Comparison of ENCODE assay signal across 17 cellular contexts in the genomic region with DNA sequence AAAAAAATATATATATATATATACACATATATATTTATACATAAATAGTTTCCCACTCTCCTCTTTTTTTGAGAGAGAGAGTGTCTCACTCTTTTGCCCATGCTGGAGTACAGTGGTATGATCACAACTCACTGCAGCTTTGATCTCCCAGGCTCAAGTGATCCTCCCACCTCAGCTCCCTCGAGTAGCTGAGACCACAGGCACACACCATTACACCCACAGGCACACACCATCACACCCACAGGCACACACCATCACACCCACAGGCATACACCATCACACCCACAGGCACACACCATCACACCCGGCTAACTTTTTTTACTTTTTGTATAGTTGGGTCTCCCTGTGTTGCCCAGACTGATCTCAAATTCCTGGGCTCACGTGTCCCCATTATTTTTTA. TPM values are rescaled to one million over a fixed set of nuclear protein-coding genes. Genes with fewer than 3 reads are reported as not detected.
DNase-seq lines count a peak whose midpoint lies in the region; ATAC-seq lines count a peak whose summit lies in the region.
"Had no signal": no experiment of that assay in that cellular context is flagged by ENCODE, and none has a peak within 500 bp of the region (broad histone marks: within the 10 kb centered on the region; RNA-seq: fewer than 3 reads in every experiment).

No MANE protein-coding gene starts in this region.

- POLR2A ChIA-PET in HEK293T (lab: Yijun Ruan, JAX), result interaction anchor here (1.1 to 1.3 kb wide), 2 partner anchors 12 to 14 kb away, joined by 5 to 6 read pairs; a partner anchor contains a TSS

- H3K4me1 Mint-ChIP-seq in T-helper 1 cell treated with Interleukin-12 subunit alpha and Interleukin-12 subunit beta and Interleukin-4 antibody, amounts not matched to agents 30 μg/mL and 1 μg/mL, for 36 hours (ENCODE audit: low read depth), result peaks cover 4% of the 10 kb centered on the region
- peaks cover 0 to 2% (median 0%) of the 10 kb centered on the region in 4 donors for H3K4me1 Mint-ChIP-seq in CD4-positive, CD25-positive, alpha-beta regulatory T cell
- no peaks in the 10 kb centered on the region for H3K4me1 Mint-ChIP-seq in activated T-helper 1 cell treated with anti-CD3 and anti-CD28 coated beads, Interleukin-12 subunit alpha, Interleukin-12 subunit beta, Interleukin-2, Interleukin-4 antibody, amounts not matched to agents 30 ng/mL and 10 ng/mL and 1 ng/mL, durations not matched to agents 14 hours and 24 hours and 36 hours (ENCODE audit: low read depth)
- peaks cover 5 to 6% of the 10 kb centered on the region in 2 donors for H3K4me1 Mint-ChIP-seq in natural killer cell treated with Interleukin-12 subunit alpha and Interleukin-12 subunit beta and Interleukin-15 and Interleukin-18, amount 100 ng/mL, for 72 hours (ENCODE audit: low read depth in 2 of 2)
- H3K4me1 Mint-ChIP-seq: B cell, H9 had no signal

- no peaks in the 10 kb centered on the region for H3K4me1 ChIP-seq in CD4-positive, CD25-positive, alpha-beta regulatory T cell (ENCODE audit: control insufficient read depth, insufficient read depth, low read length, poor library complexity, severe bottlenecking)

- intact Hi-C loops in activated T-helper 1 cell treated with anti-CD3 and anti-CD28 coated beads, Interleukin-12 subunit alpha, Interleukin-12 subunit beta, Interleukin-2, Interleukin-4 antibody, amounts not matched to agents 30 ng/mL and 10 ng/mL and 1 ng/mL, durations not matched to agents 14 hours and 24 hours and 36 hours (cut with micrococcal nuclease), result no loop called here

- no peak overlapping the region for H3K27ac ChIP-seq in CD4-positive, CD25-positive, alpha-beta regulatory T cell (ENCODE audit: insufficient read depth, low read length, poor library complexity, severe bottlenecking)
- H3K27ac ChIP-seq: 22Rv1, HL-60 had no signal

- H3K36me3 Mint-ChIP-seq in T-helper 1 cell treated with Interleukin-12 subunit alpha and Interleukin-12 subunit beta and Interleukin-4 antibody, amounts not matched to agents 30 μg/mL and 1 μg/mL, for 36 hours (ENCODE audit: low read depth), result peaks cover 44% of the 10 kb centered on the region
- H3K36me3 Mint-ChIP-seq in CD4-positive, CD25-positive, alpha-beta regulatory T cell, result peaks cover 50% of the 10 kb centered on the region
- H3K36me3 Mint-ChIP-seq in activated T-helper 1 cell treated with anti-CD3 and anti-CD28 coated beads, Interleukin-12 subunit alpha, Interleukin-12 subunit beta, Interleukin-2, Interleukin-4 antibody, amounts not matched to agents 30 ng/mL and 10 ng/mL and 1 ng/mL, durations not matched to agents 14 hours and 24 hours and 36 hours (ENCODE audit: low read depth), result peaks cover 63% of the 10 kb centered on the region
- peaks cover 41% of the 10 kb centered on the region for H3K36me3 Mint-ChIP-seq in natural killer cell treated with Interleukin-12 subunit alpha and Interleukin-12 subunit beta and Interleukin-15 and Interleukin-18, amount 100 ng/mL, for 72 hours

- H3K9me3 Mint-ChIP-seq in T-helper 1 cell treated with Interleukin-12 subunit alpha and Interleukin-12 subunit beta and Interleukin-4 antibody, amounts not matched to agents 30 μg/mL and 1 μg/mL, for 36 hours, result no peaks in the 10 kb centered on the region
- no peaks in the 10 kb centered on the region for H3K9me3 Mint-ChIP-seq in CD4-positive, CD25-positive, alpha-beta regulatory T cell
- H3K9me3 Mint-ChIP-seq in activated T-helper 1 cell treated with anti-CD3 and anti-CD28 coated beads, Interleukin-12 subunit alpha, Interleukin-12 subunit beta, Interleukin-2, Interleukin-4 antibody, amounts not matched to agents 30 ng/mL and 10 ng/mL and 1 ng/mL, durations not matched to agents 14 hours and 24 hours and 36 hours, result no peaks in the 10 kb centered on the region
- H3K9me3 Mint-ChIP-seq in natural killer cell treated with Interleukin-12 subunit alpha and Interleukin-12 subunit beta and Interleukin-15 and Interleukin-18, amount 100 ng/mL, for 72 hours, result no peaks in the 10 kb centered on the region
- H3K9me3 Mint-ChIP-seq: CD4-positive, alpha-beta memory T cell; H9 had no signal

- peaks cover 81% of the 10 kb centered on the region for H3K36me3 ChIP-seq in CD4-positive, CD25-positive, alpha-beta regulatory T cell (ENCODE audit: control insufficient read depth, insufficient read depth, low read length)

- no peaks in the 10 kb centered on the region for H3K9me3 ChIP-seq in CD4-positive, CD25-positive, alpha-beta regulatory T cell (ENCODE audit: control insufficient read depth in 2 of 2, low read length in 2 of 2)

- CTCF ChIA-PET in HEK293T (lab: Yijun Ruan, JAX), result interaction anchor here (0.6 to 0.7 kb wide), 2 partner anchors 17 to 242 kb away, joined by 3 read pairs; no protein-coding TSS in a partner anchor

- DNase-seq in T-helper 1 cell, result no peak
- no peak for DNase-seq in CD4-positive, CD25-positive, alpha-beta regulatory T cell
- no peak for DNase-seq in activated T-helper 1 cell treated with anti-CD3 and anti-CD28 coated beads, Interleukin-12 subunit alpha, Interleukin-12 subunit beta, Interleukin-2, Interleukin-4 antibody, amounts not matched to agents 30 ng/mL and 10 ng/mL and 1 ng/mL, durations not matched to agents 14 hours and 24 hours and 36 hours (ENCODE audit: low spot score)
- DNase-seq in natural killer cell treated with Interleukin-12 subunit alpha and Interleukin-12 subunit beta and Interleukin-15 and Interleukin-18, amount 100 ng/mL, for 72 hours (ENCODE audit: low spot score), result no peak
- no peak for DNase-seq in HEK293T (ENCODE audit: extremely low spot score)
- DNase-seq in inferior parietal cortex (ENCODE audit: extremely low spot score), result no peak
- DNase-seq: CD4-positive, alpha-beta memory T cell; H9; NCI-H1105; NCI-H1694; NCI-H226; NCI-H524 treated with DMSO at 0.1 percent for 48 hours had no signal

- H3K27me3 ChIP-seq in CD4-positive, CD25-positive, alpha-beta regulatory T cell (ENCODE audit: control insufficient read depth, insufficient read depth, low read length), result no peaks in the 10 kb centered on the region

- H3K4me3 ChIP-seq in CD4-positive, CD25-positive, alpha-beta regulatory T cell (ENCODE audit: low read depth, low read length), result no peak overlapping the region

- no peaks in the 10 kb centered on the region for H3K27me3 Mint-ChIP-seq in T-helper 1 cell treated with Interleukin-12 subunit alpha and Interleukin-12 subunit beta and Interleukin-4 antibody, amounts not matched to agents 30 μg/mL and 1 μg/mL, for 36 hours (ENCODE audit: low read depth)
- H3K27me3 Mint-ChIP-seq in CD4-positive, CD25-positive, alpha-beta regulatory T cell, result no peaks in the 10 kb centered on the region
- H3K27me3 Mint-ChIP-seq in activated T-helper 1 cell treated with anti-CD3 and anti-CD28 coated beads, Interleukin-12 subunit alpha, Interleukin-12 subunit beta, Interleukin-2, Interleukin-4 antibody, amounts not matched to agents 30 ng/mL and 10 ng/mL and 1 ng/mL, durations not matched to agents 14 hours and 24 hours and 36 hours (ENCODE audit: insufficient read depth), result no peaks in the 10 kb centered on the region
- no peaks in the 10 kb centered on the region for H3K27me3 Mint-ChIP-seq in natural killer cell treated with Interleukin-12 subunit alpha and Interleukin-12 subunit beta and Interleukin-15 and Interleukin-18, amount 100 ng/mL, for 72 hours
- H3K27me3 Mint-ChIP-seq: B cell; CD4-positive, alpha-beta memory T cell had no signal

- peak overlapping the region; percentile 33 for H3K4me3 Mint-ChIP-seq in T-helper 1 cell treated with Interleukin-12 subunit alpha and Interleukin-12 subunit beta and Interleukin-4 antibody, amounts not matched to agents 30 μg/mL and 1 μg/mL, for 36 hours
- H3K4me3 Mint-ChIP-seq in CD4-positive, CD25-positive, alpha-beta regulatory T cell, result no peak overlapping the region
- H3K4me3 Mint-ChIP-seq in activated T-helper 1 cell treated with anti-CD3 and anti-CD28 coated beads, Interleukin-12 subunit alpha, Interleukin-12 subunit beta, Interleukin-2, Interleukin-4 antibody, amounts not matched to agents 30 ng/mL and 10 ng/mL and 1 ng/mL, durations not matched to agents 14 hours and 24 hours and 36 hours, result no peak overlapping the region
- no peak overlapping the region for H3K4me3 Mint-ChIP-seq in natural killer cell treated with Interleukin-12 subunit alpha and Interleukin-12 subunit beta and Interleukin-15 and Interleukin-18, amount 100 ng/mL, for 72 hours
- H3K4me3 Mint-ChIP-seq: B cell; CD4-positive, alpha-beta memory T cell; H9 had no signal

- H3K27ac Mint-ChIP-seq in T-helper 1 cell treated with Interleukin-12 subunit alpha and Interleukin-12 subunit beta and Interleukin-4 antibody, amounts not matched to agents 30 μg/mL and 1 μg/mL, for 36 hours, result peak overlapping the region; percentile 38
- peak overlapping the region in 2 of 3 donors; percentile 42 to 56 for H3K27ac Mint-ChIP-seq in CD4-positive, CD25-positive, alpha-beta regulatory T cell
- H3K27ac Mint-ChIP-seq in activated T-helper 1 cell treated with anti-CD3 and anti-CD28 coated beads, Interleukin-12 subunit alpha, Interleukin-12 subunit beta, Interleukin-2, Interleukin-4 antibody, amounts not matched to agents 30 ng/mL and 10 ng/mL and 1 ng/mL, durations not matched to agents 14 hours and 24 hours and 36 hours, result peak overlapping the region; percentile 67
- H3K27ac Mint-ChIP-seq in natural killer cell treated with Interleukin-12 subunit alpha and Interleukin-12 subunit beta and Interleukin-15 and Interleukin-18, amount 100 ng/mL, for 72 hours, result no peak overlapping the region
- H3K27ac Mint-ChIP-seq: B cell, H9 had no signal

- no peak for ATAC-seq in CD4-positive, CD25-positive, alpha-beta regulatory T cell (ENCODE audit: low read depth in 2 of 2)
- peak; percentile 77 to 85 for ATAC-seq in natural killer cell treated with Interleukin-12 subunit alpha and Interleukin-12 subunit beta and Interleukin-15 and Interleukin-18, amount 100 ng/mL, for 72 hours
- no peak for ATAC-seq in HG02852 (IDR thresholded peaks at IDR 0.05; ENCODE audit: unreplicated experiment)

RNA-seq across cellular contexts. Expression of a gene that starts 14.1 kb away (rescaled TPM):
- total RNA-seq in CD4-positive, CD25-positive, alpha-beta regulatory T cell, result 669 TPM
- polyA plus RNA-seq in CD4-positive, CD25-positive, alpha-beta regulatory T cell, result 1,000 to 10,000 TPM; 1,962 to 2,973 (median 2,405) TPM
- total RNA-seq in activated T-helper 1 cell treated with anti-CD3 and anti-CD28 coated beads, Interleukin-12 subunit alpha, Interleukin-12 subunit beta, Interleukin-2, Interleukin-4 antibody, amounts not matched to agents 30 ng/mL and 10 ng/mL and 1 ng/mL, durations not matched to agents 14 hours and 24 hours and 36 hours, result 4,315 and 4,318 TPM in 2 replicates
- 1,000 to 10,000 TPM; 4,687 to 5,410 TPM for total RNA-seq in natural killer cell treated with Interleukin-12 subunit alpha and Interleukin-12 subunit beta and Interleukin-15 and Interleukin-18, amount 100 ng/mL, for 72 hours

RNA-seq across cellular contexts. Expression of a gene that starts 26.3 kb away (rescaled TPM):
- total RNA-seq in CD4-positive, CD25-positive, alpha-beta regulatory T cell, result 32.8 TPM
- polyA plus RNA-seq in CD4-positive, CD25-positive, alpha-beta regulatory T cell, result 10 to 100 TPM; 21.5 to 29.1 (median 26.3) TPM
- 91.6 and 93.4 TPM in 2 replicates for total RNA-seq in activated T-helper 1 cell treated with anti-CD3 and anti-CD28 coated beads, Interleukin-12 subunit alpha, Interleukin-12 subunit beta, Interleukin-2, Interleukin-4 antibody, amounts not matched to agents 30 ng/mL and 10 ng/mL and 1 ng/mL, durations not matched to agents 14 hours and 24 hours and 36 hours
- 100 to 1,000 TPM in 1 of 2 donors, 10 to 100 TPM in 1; 73.4 to 131 TPM for total RNA-seq in natural killer cell treated with Interleukin-12 subunit alpha and Interleukin-12 subunit beta and Interleukin-15 and Interleukin-18, amount 100 ng/mL, for 72 hours

RNA-seq across cellular contexts. Expression of a gene that starts 27.1 kb away (rescaled TPM):
- total RNA-seq in CD4-positive, CD25-positive, alpha-beta regulatory T cell, result 40.5 TPM
- polyA plus RNA-seq in CD4-positive, CD25-positive, alpha-beta regulatory T cell, result 100 to 1,000 TPM; 243 to 372 (median 253) TPM
- 250 and 258 TPM in 2 replicates for total RNA-seq in activated T-helper 1 cell treated with anti-CD3 and anti-CD28 coated beads, Interleukin-12 subunit alpha, Interleukin-12 subunit beta, Interleukin-2, Interleukin-4 antibody, amounts not matched to agents 30 ng/mL and 10 ng/mL and 1 ng/mL, durations not matched to agents 14 hours and 24 hours and 36 hours
- 100 to 1,000 TPM; 200 to 217 TPM for total RNA-seq in natural killer cell treated with Interleukin-12 subunit alpha and Interleukin-12 subunit beta and Interleukin-15 and Interleukin-18, amount 100 ng/mL, for 72 hours

RNA-seq across cellular contexts. Expression of a gene that starts 35.7 kb away (rescaled TPM):
- 46.6 TPM for total RNA-seq in CD4-positive, CD25-positive, alpha-beta regulatory T cell
- 10 to 100 TPM in 1 of 4 donors, 1 to 10 TPM in 3; 5.6 to 10.4 (median 8.3) TPM for polyA plus RNA-seq in CD4-positive, CD25-positive, alpha-beta regulatory T cell
- 19.5 and 19.9 TPM in 2 replicates for total RNA-seq in activated T-helper 1 cell treated with anti-CD3 and anti-CD28 coated beads, Interleukin-12 subunit alpha, Interleukin-12 subunit beta, Interleukin-2, Interleukin-4 antibody, amounts not matched to agents 30 ng/mL and 10 ng/mL and 1 ng/mL, durations not matched to agents 14 hours and 24 hours and 36 hours
- total RNA-seq in natural killer cell treated with Interleukin-12 subunit alpha and Interleukin-12 subunit beta and Interleukin-15 and Interleukin-18, amount 100 ng/mL, for 72 hours, result 10 to 100 TPM; 28.0 to 30.5 TPM

RNA-seq across cellular contexts. Expression of a gene that starts 47.9 kb away (rescaled TPM):
- total RNA-seq in CD4-positive, CD25-positive, alpha-beta regulatory T cell, result 77.5 TPM
- 10 to 100 TPM; 13.2 to 34.0 (median 22.5) TPM for polyA plus RNA-seq in CD4-positive, CD25-positive, alpha-beta regulatory T cell
- 194 and 196 TPM in 2 replicates for total RNA-seq in activated T-helper 1 cell treated with anti-CD3 and anti-CD28 coated beads, Interleukin-12 subunit alpha, Interleukin-12 subunit beta, Interleukin-2, Interleukin-4 antibody, amounts not matched to agents 30 ng/mL and 10 ng/mL and 1 ng/mL, durations not matched to agents 14 hours and 24 hours and 36 hours
- total RNA-seq in natural killer cell treated with Interleukin-12 subunit alpha and Interleukin-12 subunit beta and Interleukin-15 and Interleukin-18, amount 100 ng/mL, for 72 hours, result 100 to 1,000 TPM; 103 to 201 TPM

Comparison
In these comparisons a context has a peak if more than half of its experiments do, and no peak if none do; other contexts are left out.
1. H3K27ac Mint-ChIP-seq: peak in T-helper 1 cell treated with Interleukin-12 subunit alpha and Interleukin-12 subunit beta and Interleukin-4 antibody, amounts not matched to agents 30 μg/mL and 1 μg/mL, for 36 hours (single experiment), CD4-positive, CD25-positive, alpha-beta regulatory T cell (2 of 3) and activated T-helper 1 cell treated with anti-CD3 and anti-CD28 coated beads, Interleukin-12 subunit alpha, Interleukin-12 subunit beta, Interleukin-2, Interleukin-4 antibody, amounts not matched to agents 30 ng/mL and 10 ng/mL and 1 ng/mL, durations not matched to agents 14 hours and 24 hours and 36 hours (single experiment); none in natural killer cell treated with Interleukin-12 subunit alpha and Interleukin-12 subunit beta and Interleukin-15 and Interleukin-18, amount 100 ng/mL, for 72 hours (0 of 2).
2. ATAC-seq: peak in natural killer cell treated with Interleukin-12 subunit alpha and Interleukin-12 subunit beta and Interleukin-15 and Interleukin-18, amount 100 ng/mL, for 72 hours (2 of 2); none in CD4-positive, CD25-positive, alpha-beta regulatory T cell (0 of 2) and HG02852 (single experiment).